In the genomic region with DNA sequence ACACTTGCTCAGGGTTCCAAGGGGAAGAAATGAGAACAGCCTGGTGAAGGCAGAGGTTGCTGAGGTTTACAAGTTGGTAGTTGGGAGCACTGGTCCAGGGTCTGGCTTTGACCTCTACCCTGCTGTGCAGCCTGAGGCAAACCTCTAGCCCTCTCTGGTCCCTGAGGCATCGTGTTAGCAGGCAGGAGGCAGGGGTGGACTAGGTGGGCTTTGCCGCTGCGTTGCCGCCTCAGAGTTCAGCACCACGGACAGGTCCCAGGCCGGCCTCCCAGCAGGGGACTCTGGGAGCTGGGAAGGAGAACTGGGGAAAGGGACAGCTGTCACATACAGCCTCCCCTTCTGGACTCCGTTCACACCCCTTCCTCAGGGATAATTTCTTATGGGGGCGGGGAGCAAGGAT, we compare ENCODE assay signal across 1 cellular context.
TF ChIP-seq lines count a peak whose summit lies in the region.

No MANE protein-coding gene starts in this region.

TF ChIP-seq in HepG2, 621 proteins besides CTCF, POLR2A, EP300 and RAD21 (continued from another document and continues in another):
- TF ChIP-seq, protein P1, sequence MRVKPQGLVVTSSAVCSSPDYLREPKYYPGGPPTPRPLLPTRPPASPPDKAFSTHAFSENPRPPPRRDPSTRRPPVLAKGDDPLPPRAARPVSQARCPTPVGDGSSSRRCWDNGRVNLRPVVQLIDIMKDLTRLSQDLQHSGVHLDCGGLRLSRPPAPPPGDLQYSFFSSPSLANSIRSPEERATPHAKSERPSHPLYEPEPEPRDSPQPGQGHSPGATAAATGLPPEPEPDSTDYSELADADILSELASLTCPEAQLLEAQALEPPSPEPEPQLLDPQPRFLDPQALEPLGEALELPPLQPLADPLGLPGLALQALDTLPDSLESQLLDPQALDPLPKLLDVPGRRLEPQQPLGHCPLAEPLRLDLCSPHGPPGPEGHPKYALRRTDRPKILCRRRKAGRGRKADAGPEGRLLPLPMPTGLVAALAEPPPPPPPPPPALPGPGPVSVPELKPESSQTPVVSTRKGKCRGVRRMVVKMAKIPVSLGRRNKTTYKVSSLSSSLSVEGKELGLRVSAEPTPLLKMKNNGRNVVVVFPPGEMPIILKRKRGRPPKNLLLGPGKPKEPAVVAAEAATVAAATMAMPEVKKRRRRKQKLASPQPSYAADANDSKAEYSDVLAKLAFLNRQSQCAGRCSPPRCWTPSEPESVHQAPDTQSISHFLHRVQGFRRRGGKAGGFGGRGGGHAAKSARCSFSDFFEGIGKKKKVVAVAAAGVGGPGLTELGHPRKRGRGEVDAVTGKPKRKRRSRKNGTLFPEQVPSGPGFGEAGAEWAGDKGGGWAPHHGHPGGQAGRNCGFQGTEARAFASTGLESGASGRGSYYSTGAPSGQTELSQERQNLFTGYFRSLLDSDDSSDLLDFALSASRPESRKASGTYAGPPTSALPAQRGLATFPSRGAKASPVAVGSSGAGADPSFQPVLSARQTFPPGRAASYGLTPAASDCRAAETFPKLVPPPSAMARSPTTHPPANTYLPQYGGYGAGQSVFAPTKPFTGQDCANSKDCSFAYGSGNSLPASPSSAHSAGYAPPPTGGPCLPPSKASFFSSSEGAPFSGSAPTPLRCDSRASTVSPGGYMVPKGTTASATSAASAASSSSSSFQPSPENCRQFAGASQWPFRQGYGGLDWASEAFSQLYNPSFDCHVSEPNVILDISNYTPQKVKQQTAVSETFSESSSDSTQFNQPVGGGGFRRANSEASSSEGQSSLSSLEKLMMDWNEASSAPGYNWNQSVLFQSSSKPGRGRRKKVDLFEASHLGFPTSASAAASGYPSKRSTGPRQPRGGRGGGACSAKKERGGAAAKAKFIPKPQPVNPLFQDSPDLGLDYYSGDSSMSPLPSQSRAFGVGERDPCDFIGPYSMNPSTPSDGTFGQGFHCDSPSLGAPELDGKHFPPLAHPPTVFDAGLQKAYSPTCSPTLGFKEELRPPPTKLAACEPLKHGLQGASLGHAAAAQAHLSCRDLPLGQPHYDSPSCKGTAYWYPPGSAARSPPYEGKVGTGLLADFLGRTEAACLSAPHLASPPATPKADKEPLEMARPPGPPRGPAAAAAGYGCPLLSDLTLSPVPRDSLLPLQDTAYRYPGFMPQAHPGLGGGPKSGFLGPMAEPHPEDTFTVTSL (CRISPR knock-in tag; IDR thresholded peaks at IDR 0.05; ENCODE audit: borderline replicate concordance): no peak
- TF ChIP-seq, protein P2, sequence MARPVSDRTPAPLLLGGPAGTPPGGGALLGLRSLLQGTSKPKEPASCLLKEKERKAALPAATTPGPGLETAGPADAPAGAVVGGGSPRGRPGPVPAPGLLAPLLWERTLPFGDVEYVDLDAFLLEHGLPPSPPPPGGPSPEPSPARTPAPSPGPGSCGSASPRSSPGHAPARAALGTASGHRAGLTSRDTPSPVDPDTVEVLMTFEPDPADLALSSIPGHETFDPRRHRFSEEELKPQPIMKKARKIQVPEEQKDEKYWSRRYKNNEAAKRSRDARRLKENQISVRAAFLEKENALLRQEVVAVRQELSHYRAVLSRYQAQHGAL (CRISPR knock-in tag; IDR thresholded peaks at IDR 0.05; ENCODE audit: not compliant biosample characterization): no peak
- TF ChIP-seq ZFP36L2 (CRISPR knock-in tag; IDR thresholded peaks at IDR 0.05) (no peak), YEATS2 (CRISPR knock-in tag; IDR thresholded peaks at IDR 0.05; ENCODE audit: borderline replicate concordance) (peak; percentile 57; the same call in 1 of the 2 replicates), HMG20B (CRISPR knock-in tag; conservative IDR thresholded peaks at IDR 0.05) (0 out of 2 replicates have a peak, but pooled peaks have one; percentile 37), ZNF331 (CRISPR knock-in tag; IDR thresholded peaks at IDR 0.05) (peak; percentile 81), SMAD9 (CRISPR knock-in tag; IDR thresholded peaks at IDR 0.05) (no peak), RORA (CRISPR knock-in tag; IDR thresholded peaks at IDR 0.05) (no peak), ZNF878 (CRISPR knock-in tag; IDR thresholded peaks at IDR 0.05) (no peak), POLR2AphosphoS5 (IDR thresholded peaks at IDR 0.05; ENCODE audit: low read depth, low read length) (no peak), HCFC1 (IDR thresholded peaks at IDR 0.05; ENCODE audit: low read depth, low read length) (no peak), NCOA1 (CRISPR knock-in tag; IDR thresholded peaks at IDR 0.05) (no peak), ZNF530 (CRISPR knock-in tag; IDR thresholded peaks at IDR 0.05; ENCODE audit: low read depth) (no peak), ZNF749 (CRISPR knock-in tag; IDR thresholded peaks at IDR 0.05; ENCODE audit: borderline replicate concordance) (0 out of 2 replicates have a peak, but pooled peaks have one; percentile 58), ZNF225 (CRISPR knock-in tag; IDR thresholded peaks at IDR 0.05) (0 out of 2 replicates have a peak, but pooled peaks have one; percentile 47), HNRNPH1 (optimal IDR thresholded peaks at IDR 0.05; ENCODE audit: low read depth, low read length) (no peak), NFYB (CRISPR knock-in tag; IDR thresholded peaks at IDR 0.05) (0 out of 2 replicates have a peak, but pooled peaks have one; percentile 19), HHEX (CRISPR knock-in tag; IDR thresholded peaks at IDR 0.05) (no peak), ZNF317 (CRISPR knock-in tag; IDR thresholded peaks at IDR 0.05) (peak; percentile 10; the same call in 1 of the 2 replicates), RFX1 (IDR thresholded peaks at IDR 0.05) (no peak), ZNF251 (CRISPR knock-in tag; IDR thresholded peaks at IDR 0.05) (no peak), GATAD1 (CRISPR knock-in tag; IDR thresholded peaks at IDR 0.05) (peak; percentile 41; the same call in 1 of the 2 replicates), MATR3 (CRISPR knock-in tag; IDR thresholded peaks at IDR 0.05) (no peak), ZKSCAN8 (CRISPR knock-in tag; IDR thresholded peaks at IDR 0.05; ENCODE audit: borderline replicate concordance) (peak; percentile 55; the same call in 1 of the 2 replicates), RFX3 (CRISPR knock-in tag; IDR thresholded peaks at IDR 0.05) (no peak)
- TF ChIP-seq, protein P3, sequence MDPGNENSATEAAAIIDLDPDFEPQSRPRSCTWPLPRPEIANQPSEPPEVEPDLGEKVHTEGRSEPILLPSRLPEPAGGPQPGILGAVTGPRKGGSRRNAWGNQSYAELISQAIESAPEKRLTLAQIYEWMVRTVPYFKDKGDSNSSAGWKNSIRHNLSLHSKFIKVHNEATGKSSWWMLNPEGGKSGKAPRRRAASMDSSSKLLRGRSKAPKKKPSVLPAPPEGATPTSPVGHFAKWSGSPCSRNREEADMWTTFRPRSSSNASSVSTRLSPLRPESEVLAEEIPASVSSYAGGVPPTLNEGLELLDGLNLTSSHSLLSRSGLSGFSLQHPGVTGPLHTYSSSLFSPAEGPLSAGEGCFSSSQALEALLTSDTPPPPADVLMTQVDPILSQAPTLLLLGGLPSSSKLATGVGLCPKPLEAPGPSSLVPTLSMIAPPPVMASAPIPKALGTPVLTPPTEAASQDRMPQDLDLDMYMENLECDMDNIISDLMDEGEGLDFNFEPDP (CRISPR knock-in tag; conservative IDR thresholded peaks at IDR 0.05): no peak
- TF ChIP-seq, protein P4, sequence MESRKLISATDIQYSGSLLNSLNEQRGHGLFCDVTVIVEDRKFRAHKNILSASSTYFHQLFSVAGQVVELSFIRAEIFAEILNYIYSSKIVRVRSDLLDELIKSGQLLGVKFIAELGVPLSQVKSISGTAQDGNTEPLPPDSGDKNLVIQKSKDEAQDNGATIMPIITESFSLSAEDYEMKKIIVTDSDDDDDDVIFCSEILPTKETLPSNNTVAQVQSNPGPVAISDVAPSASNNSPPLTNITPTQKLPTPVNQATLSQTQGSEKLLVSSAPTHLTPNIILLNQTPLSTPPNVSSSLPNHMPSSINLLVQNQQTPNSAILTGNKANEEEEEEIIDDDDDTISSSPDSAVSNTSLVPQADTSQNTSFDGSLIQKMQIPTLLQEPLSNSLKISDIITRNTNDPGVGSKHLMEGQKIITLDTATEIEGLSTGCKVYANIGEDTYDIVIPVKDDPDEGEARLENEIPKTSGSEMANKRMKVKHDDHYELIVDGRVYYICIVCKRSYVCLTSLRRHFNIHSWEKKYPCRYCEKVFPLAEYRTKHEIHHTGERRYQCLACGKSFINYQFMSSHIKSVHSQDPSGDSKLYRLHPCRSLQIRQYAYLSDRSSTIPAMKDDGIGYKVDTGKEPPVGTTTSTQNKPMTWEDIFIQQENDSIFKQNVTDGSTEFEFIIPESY (CRISPR knock-in tag; IDR thresholded peaks at IDR 0.05): no peak
- TF ChIP-seq, protein P5, sequence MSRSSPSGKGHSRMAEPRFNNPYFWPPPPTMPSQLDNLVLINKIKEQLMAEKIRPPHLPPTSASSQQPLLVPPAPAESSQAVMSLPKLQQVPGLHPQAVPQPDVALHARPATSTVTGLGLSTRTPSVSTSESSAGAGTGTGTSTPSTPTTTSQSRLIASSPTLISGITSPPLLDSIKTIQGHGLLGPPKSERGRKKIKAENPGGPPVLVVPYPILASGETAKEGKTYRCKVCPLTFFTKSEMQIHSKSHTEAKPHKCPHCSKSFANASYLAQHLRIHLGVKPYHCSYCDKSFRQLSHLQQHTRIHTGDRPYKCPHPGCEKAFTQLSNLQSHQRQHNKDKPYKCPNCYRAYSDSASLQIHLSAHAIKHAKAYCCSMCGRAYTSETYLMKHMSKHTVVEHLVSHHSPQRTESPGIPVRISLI (CRISPR knock-in tag; IDR thresholded peaks at IDR 0.05; ENCODE audit: borderline replicate concordance): no peak
- TF ChIP-seq, protein P6, sequence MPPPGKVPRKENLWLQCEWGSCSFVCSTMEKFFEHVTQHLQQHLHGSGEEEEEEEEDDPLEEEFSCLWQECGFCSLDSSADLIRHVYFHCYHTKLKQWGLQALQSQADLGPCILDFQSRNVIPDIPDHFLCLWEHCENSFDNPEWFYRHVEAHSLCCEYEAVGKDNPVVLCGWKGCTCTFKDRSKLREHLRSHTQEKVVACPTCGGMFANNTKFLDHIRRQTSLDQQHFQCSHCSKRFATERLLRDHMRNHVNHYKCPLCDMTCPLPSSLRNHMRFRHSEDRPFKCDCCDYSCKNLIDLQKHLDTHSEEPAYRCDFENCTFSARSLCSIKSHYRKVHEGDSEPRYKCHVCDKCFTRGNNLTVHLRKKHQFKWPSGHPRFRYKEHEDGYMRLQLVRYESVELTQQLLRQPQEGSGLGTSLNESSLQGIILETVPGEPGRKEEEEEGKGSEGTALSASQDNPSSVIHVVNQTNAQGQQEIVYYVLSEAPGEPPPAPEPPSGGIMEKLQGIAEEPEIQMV (CRISPR knock-in tag; IDR thresholded peaks at IDR 0.05; ENCODE audit: low read depth): no peak
- TF ChIP-seq, protein P7, sequence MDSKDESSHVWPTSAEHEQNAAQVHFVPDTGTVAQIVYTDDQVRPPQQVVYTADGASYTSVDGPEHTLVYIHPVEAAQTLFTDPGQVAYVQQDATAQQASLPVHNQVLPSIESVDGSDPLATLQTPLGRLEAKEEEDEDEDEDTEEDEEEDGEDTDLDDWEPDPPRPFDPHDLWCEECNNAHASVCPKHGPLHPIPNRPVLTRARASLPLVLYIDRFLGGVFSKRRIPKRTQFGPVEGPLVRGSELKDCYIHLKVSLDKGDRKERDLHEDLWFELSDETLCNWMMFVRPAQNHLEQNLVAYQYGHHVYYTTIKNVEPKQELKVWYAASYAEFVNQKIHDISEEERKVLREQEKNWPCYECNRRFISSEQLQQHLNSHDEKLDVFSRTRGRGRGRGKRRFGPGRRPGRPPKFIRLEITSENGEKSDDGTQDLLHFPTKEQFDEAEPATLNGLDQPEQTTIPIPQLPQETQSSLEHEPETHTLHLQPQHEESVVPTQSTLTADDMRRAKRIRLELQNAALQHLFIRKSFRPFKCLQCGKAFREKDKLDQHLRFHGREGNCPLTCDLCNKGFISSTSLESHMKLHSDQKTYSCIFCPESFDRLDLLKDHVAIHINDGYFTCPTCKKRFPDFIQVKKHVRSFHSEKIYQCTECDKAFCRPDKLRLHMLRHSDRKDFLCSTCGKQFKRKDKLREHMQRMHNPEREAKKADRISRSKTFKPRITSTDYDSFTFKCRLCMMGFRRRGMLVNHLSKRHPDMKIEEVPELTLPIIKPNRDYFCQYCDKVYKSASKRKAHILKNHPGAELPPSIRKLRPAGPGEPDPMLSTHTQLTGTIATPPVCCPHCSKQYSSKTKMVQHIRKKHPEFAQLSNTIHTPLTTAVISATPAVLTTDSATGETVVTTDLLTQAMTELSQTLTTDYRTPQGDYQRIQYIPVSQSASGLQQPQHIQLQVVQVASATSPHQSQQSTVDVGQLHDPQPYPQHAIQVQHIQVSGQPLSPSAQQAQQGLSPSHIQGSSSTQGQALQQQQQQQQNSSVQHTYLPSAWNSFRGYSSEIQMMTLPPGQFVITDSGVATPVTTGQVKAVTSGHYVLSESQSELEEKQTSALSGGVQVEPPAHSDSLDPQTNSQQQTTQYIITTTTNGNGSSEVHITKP (CRISPR knock-in tag; IDR thresholded peaks at IDR 0.05; ENCODE audit: low read depth): 0 out of 2 replicates have a peak, but pooled peaks have one; percentile 38
- TF ChIP-seq, protein P8, sequence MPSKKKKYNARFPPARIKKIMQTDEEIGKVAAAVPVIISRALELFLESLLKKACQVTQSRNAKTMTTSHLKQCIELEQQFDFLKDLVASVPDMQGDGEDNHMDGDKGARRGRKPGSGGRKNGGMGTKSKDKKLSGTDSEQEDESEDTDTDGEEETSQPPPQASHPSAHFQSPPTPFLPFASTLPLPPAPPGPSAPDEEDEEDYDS (CRISPR knock-in tag; IDR thresholded peaks at IDR 0.05): 0 out of 2 replicates have a peak, but pooled peaks have one; percentile 17
- TF ChIP-seq, protein P9, sequence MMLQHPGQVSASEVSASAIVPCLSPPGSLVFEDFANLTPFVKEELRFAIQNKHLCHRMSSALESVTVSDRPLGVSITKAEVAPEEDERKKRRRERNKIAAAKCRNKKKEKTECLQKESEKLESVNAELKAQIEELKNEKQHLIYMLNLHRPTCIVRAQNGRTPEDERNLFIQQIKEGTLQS (CRISPR knock-in tag; IDR thresholded peaks at IDR 0.05): peak; percentile 54; the same call in 1 of the 2 replicates
- TF ChIP-seq, protein P10, sequence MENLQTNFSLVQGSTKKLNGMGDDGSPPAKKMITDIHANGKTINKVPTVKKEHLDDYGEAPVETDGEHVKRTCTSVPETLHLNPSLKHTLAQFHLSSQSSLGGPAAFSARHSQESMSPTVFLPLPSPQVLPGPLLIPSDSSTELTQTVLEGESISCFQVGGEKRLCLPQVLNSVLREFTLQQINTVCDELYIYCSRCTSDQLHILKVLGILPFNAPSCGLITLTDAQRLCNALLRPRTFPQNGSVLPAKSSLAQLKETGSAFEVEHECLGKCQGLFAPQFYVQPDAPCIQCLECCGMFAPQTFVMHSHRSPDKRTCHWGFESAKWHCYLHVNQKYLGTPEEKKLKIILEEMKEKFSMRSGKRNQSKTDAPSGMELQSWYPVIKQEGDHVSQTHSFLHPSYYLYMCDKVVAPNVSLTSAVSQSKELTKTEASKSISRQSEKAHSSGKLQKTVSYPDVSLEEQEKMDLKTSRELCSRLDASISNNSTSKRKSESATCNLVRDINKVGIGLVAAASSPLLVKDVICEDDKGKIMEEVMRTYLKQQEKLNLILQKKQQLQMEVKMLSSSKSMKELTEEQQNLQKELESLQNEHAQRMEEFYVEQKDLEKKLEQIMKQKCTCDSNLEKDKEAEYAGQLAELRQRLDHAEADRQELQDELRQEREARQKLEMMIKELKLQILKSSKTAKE (CRISPR knock-in tag; IDR thresholded peaks at IDR 0.05; ENCODE audit: borderline replicate concordance): no peak
- TF ChIP-seq, protein P11, sequence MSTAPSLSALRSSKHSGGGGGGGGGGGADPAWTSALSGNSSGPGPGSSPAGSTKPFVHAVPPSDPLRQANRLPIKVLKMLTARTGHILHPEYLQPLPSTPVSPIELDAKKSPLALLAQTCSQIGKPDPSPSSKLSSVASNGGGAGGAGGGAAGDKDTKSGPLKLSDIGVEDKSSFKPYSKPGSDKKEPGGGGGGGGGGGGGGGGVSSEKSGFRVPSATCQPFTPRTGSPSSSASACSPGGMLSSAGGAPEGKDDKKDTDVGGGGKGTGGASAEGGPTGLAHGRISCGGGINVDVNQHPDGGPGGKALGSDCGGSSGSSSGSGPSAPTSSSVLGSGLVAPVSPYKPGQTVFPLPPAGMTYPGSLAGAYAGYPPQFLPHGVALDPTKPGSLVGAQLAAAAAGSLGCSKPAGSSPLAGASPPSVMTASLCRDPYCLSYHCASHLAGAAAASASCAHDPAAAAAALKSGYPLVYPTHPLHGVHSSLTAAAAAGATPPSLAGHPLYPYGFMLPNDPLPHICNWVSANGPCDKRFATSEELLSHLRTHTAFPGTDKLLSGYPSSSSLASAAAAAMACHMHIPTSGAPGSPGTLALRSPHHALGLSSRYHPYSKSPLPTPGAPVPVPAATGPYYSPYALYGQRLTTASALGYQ (CRISPR knock-in tag; IDR thresholded peaks at IDR 0.05): no peak
